12 cellular contexts compared by ENCODE assay signal in genomic region chr4:183335369-183335940, GRCh38. TPM values are rescaled to one million over a fixed set of nuclear protein-coding genes. Genes with fewer than 3 reads are reported as not detected.
A peak's percentile ranks its signal among the peaks of the same experiment; 100 is the strongest.
DNase-seq lines count a peak whose midpoint lies in the region; TF ChIP-seq lines count a peak whose summit lies in the region.
"Had no signal": no experiment of that assay in that cellular context is flagged by ENCODE, and none has a peak within 500 bp of the region (broad histone marks: within the 10 kb centered on the region; RNA-seq: fewer than 3 reads in every experiment).

No MANE protein-coding gene starts in this region.

- POLR2A ChIA-PET in AG04450 (lab: Yijun Ruan, JAX): no interaction called here

- no peak overlapping the region for H3K4me3 ChIP-seq in AG04450 (ENCODE audit: low read depth, low read length)

- H3K27me3 ChIP-seq in AG04450 (ENCODE audit: control insufficient read depth, insufficient read depth, low read length): no peaks in the 10 kb centered on the region

- no peak for TF ChIP-seq CTCF in AG04450 (IDR thresholded peaks at IDR 0.05; ENCODE audit: low read depth, low read length)
- TF ChIP-seq CTCF in GM20000 (IDR thresholded peaks at IDR 0.05; ENCODE audit: extremely low read depth, missing control alignments): no peak

- CTCF ChIA-PET in AG04450 (lab: Charles Lee): interaction anchor here (0.6 kb wide), 1 partner anchor 92 kb away, joined by 3 read pairs; no protein-coding TSS in a partner anchor

- peak overlapping the region; percentile 85 for H3K27ac ChIP-seq in AG04450 (ENCODE audit: low read depth, low read length)

- H3K9me3 ChIP-seq in AG04450 (ENCODE audit: control insufficient read depth, insufficient read depth, low read length): peaks cover 5% of the 10 kb centered on the region

- DNase-seq in AG04450 (ENCODE audit: low read depth, low spot score) (peak; percentile 75), HS-5 (ENCODE audit: low read depth) (peak; percentile 91), amniotic stem cell (lab: John Stamatoyannopoulos, UW) (peak; percentile 53), kidney tubule cell (ENCODE audit: low spot score) (peak; percentile 92), GM20000 (ENCODE audit: low spot score) (no peak), NCI-H2107 (lab: John Stamatoyannopoulos, UW) (no peak), middle frontal gyrus (ENCODE audit: extremely low spot score, low spot score) (no peak), NOMO-1 treated with DMSO at 0.1 percent for 48 hours (lab: John Stamatoyannopoulos, UW; ENCODE audit: unreplicated experiment) (no peak)
- DNase-seq: anterior cingulate cortex, MM.1S, T1000 had no signal

RNA-seq across cellular contexts. Expression of gene CLDN24, which starts 13.2 kb away (rescaled TPM):
- not detected in 2 replicates for polyA plus RNA-seq in AG04450 (2011; rRNA removed)
- not detected in 2 replicates for polyA minus RNA-seq in AG04450 (2011; rRNA and poly(A)+ RNA removed)
- polyA plus RNA-seq: liver had no signal

RNA-seq across cellular contexts. Expression of gene CLDN22, which starts 15.4 kb away (rescaled TPM):
- not detected in 2 replicates for polyA plus RNA-seq in AG04450 (2011; rRNA removed)
- not detected in 2 replicates for polyA minus RNA-seq in AG04450 (2011; rRNA and poly(A)+ RNA removed)
- polyA plus RNA-seq: liver had no signal

Comparison
In these comparisons a context has a peak if more than half of its experiments do, and no peak if none do; other contexts are left out.
1. DNase-seq: peak in AG04450 (single experiment), HS-5 (single experiment), amniotic stem cell (single experiment) and kidney tubule cell (single experiment); none in GM20000 (single experiment), NCI-H2107 (single experiment), middle frontal gyrus (single experiment) and NOMO-1 treated with DMSO at 0.1 percent for 48 hours (single experiment).